In the genomic region with DNA sequence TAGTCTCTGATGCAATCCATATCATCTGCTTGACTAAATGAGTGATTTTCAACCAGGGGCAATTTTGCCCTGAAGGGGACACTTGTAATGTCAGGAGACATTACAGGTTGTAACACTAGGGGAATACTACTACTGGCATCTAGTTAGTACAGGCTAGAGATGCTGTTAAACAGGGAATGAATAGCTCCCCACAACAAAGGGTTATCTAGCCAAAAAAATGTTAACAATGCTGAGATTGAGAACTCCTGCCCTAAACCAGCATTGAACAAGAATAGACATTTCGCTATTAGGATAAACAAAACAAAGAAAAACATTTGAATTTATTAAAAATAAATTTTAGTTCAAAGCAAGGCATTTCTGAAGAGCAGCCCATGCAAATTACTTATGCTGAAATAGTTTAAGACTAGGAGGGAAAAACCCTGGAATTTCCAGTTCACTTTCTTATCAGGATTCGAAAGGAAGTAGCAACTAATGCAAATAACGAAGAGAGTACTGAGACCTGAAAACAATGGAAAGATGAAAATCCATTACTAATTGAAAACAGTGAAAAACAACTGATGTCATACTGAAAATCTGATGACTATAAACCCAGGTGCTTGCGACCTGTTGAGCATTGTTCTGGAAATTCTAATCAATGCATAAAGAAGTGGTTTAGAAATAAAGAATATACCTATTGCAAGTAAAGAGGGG, we compare ENCODE assay signal across 1 cellular context.
TF ChIP-seq lines count a peak whose summit lies in the region.

No MANE protein-coding gene starts in this region.

TF ChIP-seq in GM12878, 131 proteins besides CTCF, POLR2A, EP300 and RAD21 (continued from another document):
- TF ChIP-seq, protein P1, sequence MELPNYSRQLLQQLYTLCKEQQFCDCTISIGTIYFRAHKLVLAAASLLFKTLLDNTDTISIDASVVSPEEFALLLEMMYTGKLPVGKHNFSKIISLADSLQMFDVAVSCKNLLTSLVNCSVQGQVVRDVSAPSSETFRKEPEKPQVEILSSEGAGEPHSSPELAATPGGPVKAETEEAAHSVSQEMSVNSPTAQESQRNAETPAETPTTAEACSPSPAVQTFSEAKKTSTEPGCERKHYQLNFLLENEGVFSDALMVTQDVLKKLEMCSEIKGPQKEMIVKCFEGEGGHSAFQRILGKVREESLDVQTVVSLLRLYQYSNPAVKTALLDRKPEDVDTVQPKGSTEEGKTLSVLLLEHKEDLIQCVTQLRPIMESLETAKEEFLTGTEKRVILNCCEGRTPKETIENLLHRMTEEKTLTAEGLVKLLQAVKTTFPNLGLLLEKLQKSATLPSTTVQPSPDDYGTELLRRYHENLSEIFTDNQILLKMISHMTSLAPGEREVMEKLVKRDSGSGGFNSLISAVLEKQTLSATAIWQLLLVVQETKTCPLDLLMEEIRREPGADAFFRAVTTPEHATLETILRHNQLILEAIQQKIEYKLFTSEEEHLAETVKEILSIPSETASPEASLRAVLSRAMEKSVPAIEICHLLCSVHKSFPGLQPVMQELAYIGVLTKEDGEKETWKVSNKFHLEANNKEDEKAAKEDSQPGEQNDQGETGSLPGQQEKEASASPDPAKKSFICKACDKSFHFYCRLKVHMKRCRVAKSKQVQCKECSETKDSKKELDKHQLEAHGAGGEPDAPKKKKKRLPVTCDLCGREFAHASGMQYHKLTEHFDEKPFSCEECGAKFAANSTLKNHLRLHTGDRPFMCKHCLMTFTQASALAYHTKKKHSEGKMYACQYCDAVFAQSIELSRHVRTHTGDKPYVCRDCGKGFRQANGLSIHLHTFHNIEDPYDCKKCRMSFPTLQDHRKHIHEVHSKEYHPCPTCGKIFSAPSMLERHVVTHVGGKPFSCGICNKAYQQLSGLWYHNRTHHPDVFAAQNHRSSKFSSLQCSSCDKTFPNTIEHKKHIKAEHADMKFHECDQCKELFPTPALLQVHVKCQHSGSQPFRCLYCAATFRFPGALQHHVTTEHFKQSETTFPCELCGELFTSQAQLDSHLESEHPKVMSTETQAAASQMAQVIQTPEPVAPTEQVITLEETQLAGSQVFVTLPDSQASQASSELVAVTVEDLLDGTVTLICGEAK (IDR thresholded peaks at IDR 0.05; ENCODE audit: borderline replicate concordance), result no peak
- peak; percentile 22; the same call in 1 of the 2 replicates for TF ChIP-seq IKZF1 (conservative IDR thresholded peaks at IDR 0.05)
- peak; percentile 49; the same call in 1 of the 2 replicates for TF ChIP-seq JUNB (IDR thresholded peaks at IDR 0.05)
- TF ChIP-seq BHLHE40 (IDR thresholded peaks at IDR 0.05; ENCODE audit: borderline replicate concordance in 1 of 2, low read depth in 2 of 2, low read length in 1 of 2), result no peak
- TF ChIP-seq NFIC (IDR thresholded peaks at IDR 0.05; ENCODE audit: low read depth, low read length), result peak; percentile 74
- no peak for TF ChIP-seq STAT3 (IDR thresholded peaks at IDR 0.05; ENCODE audit: low read depth, low read length)
- TF ChIP-seq, protein P2, sequence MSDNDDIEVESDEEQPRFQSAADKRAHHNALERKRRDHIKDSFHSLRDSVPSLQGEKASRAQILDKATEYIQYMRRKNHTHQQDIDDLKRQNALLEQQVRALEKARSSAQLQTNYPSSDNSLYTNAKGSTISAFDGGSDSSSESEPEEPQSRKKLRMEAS (IDR thresholded peaks at IDR 0.05; ENCODE audit: low read depth, low read length), result no peak
- TF ChIP-seq CREM (IDR thresholded peaks at IDR 0.05; ENCODE audit: low read depth), result no peak
TF ChIP-seq in GM12878: peak in this region for 4.
